ENCODE assay signal across 18 cellular contexts in genomic region chr11:4076774-4077173, GRCh38.
"Had no signal": no experiment of that assay in that cellular context is flagged by ENCODE, and none has a peak within 500 bp of the region (broad histone marks: within the 10 kb centered on the region; RNA-seq: fewer than 3 reads in every experiment).

No MANE protein-coding gene starts in this region.

- H3K9me3 ChIP-seq: esophagus muscularis mucosa, gastroesophageal sphincter, heart right ventricle, stomach had no signal

- ATAC-seq: gastroesophageal sphincter; heart right ventricle; left cardiac atrium; sciatic nerve; stimulated activated effector memory CD8-positive, alpha-beta T cell treated with anti-CD3 and anti-CD28 coated beads, Interleukin-12 subunit alpha, Interleukin-12 subunit beta, amount 100 ng/mL, for 72 hours had no signal

- H3K27ac Mint-ChIP-seq: brain; nephron; stimulated activated effector memory CD8-positive, alpha-beta T cell treated with anti-CD3 and anti-CD28 coated beads, Interleukin-12 subunit alpha, Interleukin-12 subunit beta, amount 100 ng/mL, for 72 hours; type B pancreatic cell had no signal

- H3K4me3 Mint-ChIP-seq: brain; immature natural killer cell; nephron; stimulated activated effector memory CD8-positive, alpha-beta T cell treated with anti-CD3 and anti-CD28 coated beads, Interleukin-12 subunit alpha, Interleukin-12 subunit beta, amount 100 ng/mL, for 72 hours; type B pancreatic cell had no signal

- H3K27ac ChIP-seq: esophagus muscularis mucosa, gastroesophageal sphincter, heart right ventricle, stomach had no signal

- H3K4me3 ChIP-seq: esophagus muscularis mucosa, gastroesophageal sphincter, heart right ventricle, smooth muscle cell, stomach had no signal

- H3K27me3 Mint-ChIP-seq: type B pancreatic cell had no signal

- H3K27me3 ChIP-seq: esophagus muscularis mucosa, gastroesophageal sphincter, heart right ventricle, stomach had no signal

- H3K4me2 ChIP-seq: smooth muscle cell had no signal

- H3K9me3 Mint-ChIP-seq: brain; immature natural killer cell; nephron; stimulated activated effector memory CD8-positive, alpha-beta T cell treated with anti-CD3 and anti-CD28 coated beads, Interleukin-12 subunit alpha, Interleukin-12 subunit beta, amount 100 ng/mL, for 72 hours; type B pancreatic cell had no signal

- DNase-seq: activated CD4-positive, alpha-beta T cell treated with anti-CD3 and anti-CD28 coated beads, Interleukin-2, amount 50 U/mL, for 4 hours; activated naive CD4-positive, alpha-beta T cell; anterior cingulate cortex; cortex of kidney; heart right ventricle; immature natural killer cell; left cardiac atrium; stimulated activated CD4-positive, alpha-beta T cell treated with anti-CD3 and anti-CD28 coated beads, Interleukin-4, amount 100 ng/mL, for 1 hour; stomach; T-helper 2 cell had no signal

- H3K36me3 Mint-ChIP-seq: brain had no signal
